Comparison of ENCODE assay signal across 29 cellular contexts in genomic region chr12:121011820-121012219, GRCh38. TPM values are rescaled to one million over a fixed set of nuclear protein-coding genes. Genes with fewer than 3 reads are reported as not detected.
"Had no signal": no experiment of that assay in that cellular context is flagged by ENCODE, and none has a peak within 500 bp of the region (broad histone marks: within the 10 kb centered on the region; RNA-seq: fewer than 3 reads in every experiment).

No MANE protein-coding gene starts in this region.

- H3K9me3 ChIP-seq: gastroesophageal sphincter, heart right ventricle, left lung, ovary, psoas muscle, sigmoid colon, spleen, thoracic aorta, tibial nerve, upper lobe of left lung had no signal

- H3K4me3 Mint-ChIP-seq: dendritic cell treated with granulocyte-macrophage colony-stimulating factor and Interleukin-4, amounts not matched to agents 40 ng/mL and 50 ng/mL, for 4 days; endodermal cell; naive thymus-derived CD4-positive, alpha-beta T cell; neural progenitor cell; stimulated activated naive B cell treated with anti-CD40 and anti-IgM and Interleukin-4, amounts not matched to agents 10 μg/mL and 1 μg/mL and 100 μg/mL, for 72 hours; stimulated activated naive CD8-positive, alpha-beta T cell treated with anti-CD3 and anti-CD28 coated beads, Interleukin-15, Interleukin-2, amounts not matched to agents 100 ng/mL and 50 ng/mL, for 24 hours had no signal

- H3K27me3 ChIP-seq: gastroesophageal sphincter, heart right ventricle, left lung, neural progenitor cell, ovary, sigmoid colon, spleen, tibial nerve, upper lobe of left lung had no signal

- H3K27ac ChIP-seq: epithelial cell of prostate, gastroesophageal sphincter, heart right ventricle, left lung, neural progenitor cell, ovary, psoas muscle, sigmoid colon, spleen, thoracic aorta, tibial nerve, upper lobe of left lung had no signal

- H3K9me3 Mint-ChIP-seq: dendritic cell treated with granulocyte-macrophage colony-stimulating factor and Interleukin-4, amounts not matched to agents 40 ng/mL and 50 ng/mL, for 4 days; endodermal cell; naive thymus-derived CD4-positive, alpha-beta T cell; neural progenitor cell; stimulated activated naive B cell treated with anti-CD40 and anti-IgM and Interleukin-4, amounts not matched to agents 10 μg/mL and 1 μg/mL and 100 μg/mL, for 72 hours; stimulated activated naive CD8-positive, alpha-beta T cell treated with anti-CD3 and anti-CD28 coated beads, Interleukin-15, Interleukin-2, amounts not matched to agents 100 ng/mL and 50 ng/mL, for 24 hours had no signal

- H3K36me3 ChIP-seq: neural progenitor cell, ovary had no signal

- H3K4me3 ChIP-seq: gastroesophageal sphincter, heart right ventricle, left lung, neural progenitor cell, ovary, psoas muscle, sigmoid colon, spleen, thoracic aorta, tibial nerve, upper lobe of left lung had no signal

- DNase-seq: cerebellar nuclear complex; effector CD8-positive, alpha-beta T cell; endodermal cell; foreskin fibroblast; heart right ventricle; hippocampal formation; left cardiac atrium; left lung; mesendoderm; midbrain; naive thymus-derived CD4-positive, alpha-beta T cell; occipital lobe; ovary; psoas muscle; right cardiac atrium; sigmoid colon; spleen; stimulated activated naive B cell treated with anti-CD40 and anti-IgM and Interleukin-4, amounts not matched to agents 10 μg/mL and 1 μg/mL and 100 μg/mL, for 72 hours; upper lobe of left lung had no signal

- H3K9ac ChIP-seq: neural progenitor cell had no signal

- H3K4me2 ChIP-seq: neural progenitor cell had no signal

- H2AFZ ChIP-seq: neural progenitor cell had no signal

- H3K27me3 Mint-ChIP-seq: dendritic cell treated with granulocyte-macrophage colony-stimulating factor and Interleukin-4, amounts not matched to agents 40 ng/mL and 50 ng/mL, for 4 days; naive thymus-derived CD4-positive, alpha-beta T cell; stimulated activated naive B cell treated with anti-CD40 and anti-IgM and Interleukin-4, amounts not matched to agents 10 μg/mL and 1 μg/mL and 100 μg/mL, for 72 hours; stimulated activated naive CD8-positive, alpha-beta T cell treated with anti-CD3 and anti-CD28 coated beads, Interleukin-15, Interleukin-2, amounts not matched to agents 100 ng/mL and 50 ng/mL, for 24 hours had no signal

- H3K27ac Mint-ChIP-seq: dendritic cell treated with granulocyte-macrophage colony-stimulating factor and Interleukin-4, amounts not matched to agents 40 ng/mL and 50 ng/mL, for 4 days; endodermal cell; naive thymus-derived CD4-positive, alpha-beta T cell; neural progenitor cell; stimulated activated naive B cell treated with anti-CD40 and anti-IgM and Interleukin-4, amounts not matched to agents 10 μg/mL and 1 μg/mL and 100 μg/mL, for 72 hours; stimulated activated naive CD8-positive, alpha-beta T cell treated with anti-CD3 and anti-CD28 coated beads, Interleukin-15, Interleukin-2, amounts not matched to agents 100 ng/mL and 50 ng/mL, for 24 hours had no signal

- ATAC-seq: esophagus mucosa; gastroesophageal sphincter; heart right ventricle; left cardiac atrium; left lung; naive thymus-derived CD4-positive, alpha-beta T cell; psoas muscle; right cardiac atrium; stimulated activated naive B cell treated with anti-CD40 and anti-IgM and Interleukin-4, amounts not matched to agents 10 μg/mL and 1 μg/mL and 100 μg/mL, for 72 hours had no signal

RNA-seq across cellular contexts. Expression of gene OASL, which starts 27.2 kb away (rescaled TPM):
- total RNA-seq: endodermal cell, skeletal muscle tissue had no signal

RNA-seq across cellular contexts. Expression of gene HNF1A, which starts 33.5 kb away (rescaled TPM):
- total RNA-seq: esophagus mucosa; heart right ventricle; left cardiac atrium; lung microvascular endothelial cell; naive thymus-derived CD4-positive, alpha-beta T cell; occipital lobe; psoas muscle; right cardiac atrium; skeletal muscle tissue; spleen; tibial nerve had no signal
- polyA plus RNA-seq: naive thymus-derived CD4-positive, alpha-beta T cell; spleen had no signal
